ENCODE assay signal across 35 cellular contexts in the genomic region with DNA sequence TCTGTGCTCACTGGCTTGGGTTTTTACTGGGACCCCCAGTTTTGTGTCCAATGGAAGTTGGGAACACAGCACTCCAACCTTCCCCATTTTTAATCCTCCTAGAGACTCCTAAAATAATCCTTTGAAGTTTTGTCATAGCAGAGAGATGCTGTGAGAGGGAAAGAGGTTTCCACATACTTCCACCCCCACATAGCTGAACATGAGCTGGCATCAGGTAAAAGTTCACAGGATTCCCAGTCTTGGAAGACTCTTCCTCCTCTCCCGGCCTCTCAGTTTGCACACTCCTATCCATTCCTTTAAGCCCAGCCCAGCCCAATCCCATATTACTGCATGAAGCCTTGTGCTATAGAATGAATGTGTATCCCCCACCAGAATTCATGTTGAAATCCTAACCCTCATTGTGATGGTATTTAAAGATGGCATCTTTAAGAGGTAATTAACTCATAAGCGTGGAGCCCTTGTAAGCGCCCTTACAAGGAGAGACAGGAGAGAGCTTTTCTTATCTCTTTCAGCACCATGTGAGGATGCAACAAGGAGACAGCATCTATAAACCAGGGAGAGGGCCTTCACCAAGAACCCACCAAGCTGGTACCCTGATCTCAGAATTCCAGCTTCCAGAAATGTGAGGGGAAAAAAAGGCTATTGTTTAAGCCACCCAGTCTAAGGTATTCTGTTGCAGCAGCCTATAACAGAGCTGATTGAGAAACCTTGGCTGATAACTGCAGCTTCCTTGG. TPM values are rescaled to one million over a fixed set of nuclear protein-coding genes. Genes with fewer than 3 reads are reported as not detected.
"Had no signal": no experiment of that assay in that cellular context is flagged by ENCODE, and none has a peak within 500 bp of the region (broad histone marks: within the 10 kb centered on the region; RNA-seq: fewer than 3 reads in every experiment).

No MANE protein-coding gene starts in this region.

- H3K27ac ChIP-seq: adrenal gland, ascending aorta, cardiac muscle cell, VCaP had no signal

- H3K27me3 ChIP-seq: adrenal gland, ascending aorta had no signal

- H3K4me1 ChIP-seq: adrenal gland, ascending aorta had no signal

- H3K36me3 Mint-ChIP-seq: activated CD4-positive, alpha-beta memory T cell treated with anti-CD3 and anti-CD28 coated beads for 36 hours; activated CD8-positive, alpha-beta memory T cell treated with anti-CD3 and anti-CD28 coated beads, Interleukin-2, amount 10 ng/mL, durations not matched to agents 7 days and 5 days; activated naive CD4-positive, alpha-beta T cell treated with anti-CD3 and anti-CD28 coated beads, Interleukin-2, amount 10 ng/mL, durations not matched to agents 7 days and 5 days; activated naive CD4-positive, alpha-beta T cell treated with anti-CD3 and anti-CD28 coated beads, Interleukin-2, amount 50 U/mL, for 24 hours; activated naive CD8-positive, alpha-beta T cell treated with anti-CD3 and anti-CD28 coated beads for 36 hours; brain had no signal

- H3K27me3 Mint-ChIP-seq: brain had no signal

- ATAC-seq: activated CD8-positive, alpha-beta memory T cell treated with anti-CD3 and anti-CD28 coated beads, Interleukin-2, amount 10 ng/mL, durations not matched to agents 7 days and 5 days; activated CD8-positive, alpha-beta T cell treated with anti-CD3 and anti-CD28 coated beads for 36 hours had no signal

- H3K4me1 Mint-ChIP-seq: activated B cell treated with CpG ODN at 0.5 μM for 24 hours; activated CD4-positive, alpha-beta T cell treated with anti-CD3 and anti-CD28 coated beads, Interleukin-2, amount 10 ng/mL, durations not matched to agents 24 days and 14 days; activated CD8-positive, alpha-beta memory T cell treated with anti-CD3 and anti-CD28 coated beads, Interleukin-2, amount 10 ng/mL, durations not matched to agents 7 days and 5 days; activated naive CD4-positive, alpha-beta T cell treated with anti-CD3 and anti-CD28 coated beads, Interleukin-2, amount 10 ng/mL, durations not matched to agents 7 days and 5 days; activated naive CD4-positive, alpha-beta T cell treated with anti-CD3 and anti-CD28 coated beads, Interleukin-2, amount 50 U/mL, for 24 hours; activated naive CD8-positive, alpha-beta T cell treated with anti-CD3 and anti-CD28 coated beads for 36 hours; central memory CD8-positive, alpha-beta T cell had no signal

- H3K27ac Mint-ChIP-seq: activated B cell treated with CpG ODN at 0.5 μM for 24 hours; activated CD4-positive, alpha-beta memory T cell treated with anti-CD3 and anti-CD28 coated beads for 36 hours; activated CD4-positive, alpha-beta T cell treated with anti-CD3 and anti-CD28 coated beads, Interleukin-2, amount 10 ng/mL, durations not matched to agents 24 days and 14 days; activated CD8-positive, alpha-beta memory T cell treated with anti-CD3 and anti-CD28 coated beads, Interleukin-2, amount 10 ng/mL, durations not matched to agents 7 days and 5 days; activated CD8-positive, alpha-beta T cell treated with anti-CD3 and anti-CD28 coated beads for 36 hours; activated naive CD4-positive, alpha-beta T cell treated with anti-CD3 and anti-CD28 coated beads, Interleukin-2, amount 10 ng/mL, durations not matched to agents 7 days and 5 days; activated naive CD4-positive, alpha-beta T cell treated with anti-CD3 and anti-CD28 coated beads, Interleukin-2, amount 50 U/mL, for 24 hours; activated naive CD8-positive, alpha-beta T cell treated with anti-CD3 and anti-CD28 coated beads for 36 hours; activated T-cell treated with anti-CD3 and anti-CD28 coated beads, Interleukin-2, amount 50 U/mL, for 24 hours; activated T-helper 2 cell treated with anti-CD3 and anti-CD28 coated beads, Interferon-gamma antibody, Interleukin-2, Interleukin-4, amounts not matched to agents 10 μg/mL and 5 μg/mL and 100 μg/mL, durations not matched to agents 14 hours and 24 hours and 36 hours; brain; T-helper 1 cell treated with Interleukin-12 subunit alpha and Interleukin-12 subunit beta and Interleukin-4 antibody, amounts not matched to agents 30 μg/mL and 1 μg/mL, for 36 hours; T-helper 2 cell treated with Interferon-gamma antibody and Interleukin-4, amounts not matched to agents 5 μg/mL and 100 μg/mL, for 36 hours had no signal

- H3K4me3 Mint-ChIP-seq: activated B cell treated with CpG ODN at 0.5 μM for 24 hours; activated CD4-positive, alpha-beta memory T cell treated with anti-CD3 and anti-CD28 coated beads for 36 hours; activated CD4-positive, alpha-beta T cell treated with anti-CD3 and anti-CD28 coated beads, Interleukin-2, amount 10 ng/mL, durations not matched to agents 24 days and 14 days; activated CD8-positive, alpha-beta memory T cell treated with anti-CD3 and anti-CD28 coated beads, Interleukin-2, amount 10 ng/mL, durations not matched to agents 7 days and 5 days; activated CD8-positive, alpha-beta T cell treated with anti-CD3 and anti-CD28 coated beads for 36 hours; activated naive CD4-positive, alpha-beta T cell treated with anti-CD3 and anti-CD28 coated beads, Interleukin-2, amount 10 ng/mL, durations not matched to agents 7 days and 5 days; activated naive CD4-positive, alpha-beta T cell treated with anti-CD3 and anti-CD28 coated beads, Interleukin-2, amount 50 U/mL, for 24 hours; activated naive CD8-positive, alpha-beta T cell treated with anti-CD3 and anti-CD28 coated beads for 36 hours; activated T-cell treated with anti-CD3 and anti-CD28 coated beads, Interleukin-2, amount 50 U/mL, for 24 hours; brain; central memory CD8-positive, alpha-beta T cell; T-helper 1 cell treated with Interleukin-12 subunit alpha and Interleukin-12 subunit beta and Interleukin-4 antibody, amounts not matched to agents 30 μg/mL and 1 μg/mL, for 36 hours; T-helper 2 cell treated with Interferon-gamma antibody and Interleukin-4, amounts not matched to agents 5 μg/mL and 100 μg/mL, for 36 hours had no signal

- H3K9me3 ChIP-seq: adrenal gland, ascending aorta had no signal

- H3K36me3 ChIP-seq: adrenal gland, ascending aorta, cardiac muscle cell had no signal

- H3K4me3 ChIP-seq: adrenal gland, ascending aorta, cardiac muscle cell had no signal

- H3K9me3 Mint-ChIP-seq: activated B cell treated with CpG ODN at 0.5 μM for 24 hours; activated CD4-positive, alpha-beta memory T cell treated with anti-CD3 and anti-CD28 coated beads for 36 hours; activated CD4-positive, alpha-beta T cell treated with anti-CD3 and anti-CD28 coated beads, Interleukin-2, amount 10 ng/mL, durations not matched to agents 24 days and 14 days; activated CD8-positive, alpha-beta T cell treated with anti-CD3 and anti-CD28 coated beads for 36 hours; activated naive CD4-positive, alpha-beta T cell treated with anti-CD3 and anti-CD28 coated beads, Interleukin-2, amount 10 ng/mL, durations not matched to agents 7 days and 5 days; activated naive CD4-positive, alpha-beta T cell treated with anti-CD3 and anti-CD28 coated beads, Interleukin-2, amount 50 U/mL, for 24 hours; activated naive CD8-positive, alpha-beta T cell treated with anti-CD3 and anti-CD28 coated beads for 36 hours; activated T-cell treated with anti-CD3 and anti-CD28 coated beads, Interleukin-2, amount 50 U/mL, for 24 hours; activated T-helper 2 cell treated with anti-CD3 and anti-CD28 coated beads, Interferon-gamma antibody, Interleukin-2, Interleukin-4, amounts not matched to agents 10 μg/mL and 5 μg/mL and 100 μg/mL, durations not matched to agents 14 hours and 24 hours and 36 hours; brain; central memory CD8-positive, alpha-beta T cell; T-helper 1 cell treated with Interleukin-12 subunit alpha and Interleukin-12 subunit beta and Interleukin-4 antibody, amounts not matched to agents 30 μg/mL and 1 μg/mL, for 36 hours; T-helper 2 cell treated with Interferon-gamma antibody and Interleukin-4, amounts not matched to agents 5 μg/mL and 100 μg/mL, for 36 hours had no signal

- DNase-seq: activated B cell treated with CpG ODN at 0.5 μM for 24 hours; activated CD4-positive, alpha-beta memory T cell treated with anti-CD3 and anti-CD28 coated beads for 36 hours; activated CD4-positive, alpha-beta T cell treated with anti-CD3 and anti-CD28 coated beads for 4 hours; activated CD4-positive, alpha-beta T cell treated with anti-CD3 and anti-CD28 coated beads, Interleukin-2, amount 10 ng/mL, durations not matched to agents 24 days and 14 days; activated CD4-positive, alpha-beta T cell treated with anti-CD3 and anti-CD28 coated beads, Interleukin-2, amount 50 U/mL, for 1 hour; activated CD4-positive, alpha-beta T cell treated with anti-CD3 and anti-CD28 coated beads, Interleukin-2, amount 50 U/mL, for 4 hours; activated CD4-positive, CD25-positive, alpha-beta regulatory T cell treated with anti-CD3 and anti-CD28 coated beads, Interleukin-2, amount 50 U/mL, for 72 hours; activated CD8-positive, alpha-beta memory T cell treated with anti-CD3 and anti-CD28 coated beads for 24 hours; activated CD8-positive, alpha-beta memory T cell treated with anti-CD3 and anti-CD28 coated beads, Interleukin-2, amount 10 ng/mL, durations not matched to agents 7 days and 5 days; activated CD8-positive, alpha-beta memory T cell treated with anti-CD3 and anti-CD28 coated beads, Interleukin-2, amount 50 U/mL, for 48 hours; activated CD8-positive, alpha-beta T cell treated with anti-CD3 and anti-CD28 coated beads for 36 hours; activated effector memory CD4-positive, alpha-beta T cell treated with Interleukin-2 at 50 U/mL for 16 hours; activated gamma-delta T cell; activated naive CD4-positive, alpha-beta T cell treated with anti-CD3 and anti-CD28 coated beads, Interleukin-2, amount 10 ng/mL, durations not matched to agents 7 days and 5 days; activated naive CD4-positive, alpha-beta T cell treated with Interleukin-2 at 50 U/mL for 16 hours; activated naive CD8-positive, alpha-beta T cell treated with anti-CD3 and anti-CD28 coated beads for 36 hours; activated T-cell treated with anti-CD3 and anti-CD28 coated beads, Interleukin-2, amount 50 U/mL, for 24 hours; activated T-cell treated with anti-CD3 and anti-CD28 coated beads, Interleukin-2, amount 50 U/mL, for 48 hours; adrenal gland; amniotic stem cell; cerebellar nuclear complex; T-helper 1 cell; T-helper 2 cell; T-helper 9 cell had no signal

RNA-seq across cellular contexts. Expression of a gene that starts 22.4 kb away (rescaled TPM):
- total RNA-seq: activated B cell treated with CpG ODN at 0.5 μM for 24 hours; activated CD4-positive, alpha-beta memory T cell treated with anti-CD3 and anti-CD28 coated beads for 36 hours; activated CD4-positive, alpha-beta T cell treated with anti-CD3 and anti-CD28 coated beads, Interleukin-2, amount 10 ng/mL, durations not matched to agents 24 days and 14 days; activated CD8-positive, alpha-beta memory T cell treated with anti-CD3 and anti-CD28 coated beads, Interleukin-2, amount 10 ng/mL, durations not matched to agents 7 days and 5 days; activated CD8-positive, alpha-beta T cell treated with anti-CD3 and anti-CD28 coated beads for 36 hours; activated naive CD8-positive, alpha-beta T cell treated with anti-CD3 and anti-CD28 coated beads for 36 hours; activated T-helper 2 cell treated with anti-CD3 and anti-CD28 coated beads, Interferon-gamma antibody, Interleukin-2, Interleukin-4, amounts not matched to agents 10 μg/mL and 5 μg/mL and 100 μg/mL, durations not matched to agents 14 hours and 24 hours and 36 hours; ascending aorta; bronchial epithelial cell; chondrocyte had no signal
